ENCODE assay signal across 9 cellular contexts in genomic region chrX:129653181-129653984, GRCh38. TPM values are rescaled to one million over a fixed set of nuclear protein-coding genes. Genes with fewer than 3 reads are reported as not detected.
DNase-seq lines count a peak whose midpoint lies in the region; ATAC-seq and TF ChIP-seq lines count a peak whose summit lies in the region.
"Had no signal": no experiment of that assay in that cellular context is flagged by ENCODE, and none has a peak within 500 bp of the region (broad histone marks: within the 10 kb centered on the region; RNA-seq: fewer than 3 reads in every experiment).

No MANE protein-coding gene starts in this region.

- intact Hi-C loops in activated T-helper 1 cell treated with anti-CD3 and anti-CD28 coated beads, Interleukin-12 subunit alpha, Interleukin-12 subunit beta, Interleukin-2, Interleukin-4 antibody, amounts not matched to agents 30 ng/mL and 10 ng/mL and 1 ng/mL, durations not matched to agents 14 hours and 24 hours and 36 hours (cut with micrococcal nuclease) = loop anchor here (5.0 kb wide), 1 partner anchor 104 kb away; no protein-coding TSS in a partner anchor

- H3K27ac ChIP-seq in iPS-20b (ENCODE audit: low read length) (no peak overlapping the region), suprapubic skin (no peak overlapping the region)

- no peak for TF ChIP-seq EP300 in suprapubic skin (IDR thresholded peaks at IDR 0.05)

- peak overlapping the region; percentile 59; the same call in 1 of the 2 replicates for H3K4me3 ChIP-seq in iPS-20b (ENCODE audit: low read length)
- peak overlapping the region; percentile 54 for H3K4me3 ChIP-seq in suprapubic skin

- no peak for TF ChIP-seq POLR2A in suprapubic skin (IDR thresholded peaks at IDR 0.05)

- no peak overlapping the region for H3K9ac ChIP-seq in iPS-20b (ENCODE audit: low read depth, low read length)

- H3K27me3 ChIP-seq in iPS-20b (ENCODE audit: insufficient read depth, low read length) (peaks cover 77% of the 10 kb centered on the region), suprapubic skin (no peaks in the 10 kb centered on the region)
- H3K27me3 ChIP-seq: gastrocnemius medialis had no signal

- TF ChIP-seq CTCF in suprapubic skin (IDR thresholded peaks at IDR 0.05) = no peak

- H3K36me3 Mint-ChIP-seq in activated T-helper 1 cell treated with anti-CD3 and anti-CD28 coated beads, Interleukin-12 subunit alpha, Interleukin-12 subunit beta, Interleukin-2, Interleukin-4 antibody, amounts not matched to agents 30 ng/mL and 10 ng/mL and 1 ng/mL, durations not matched to agents 14 hours and 24 hours and 36 hours (ENCODE audit: low read depth) = no peaks in the 10 kb centered on the region

- no peaks in the 10 kb centered on the region for H3K9me3 Mint-ChIP-seq in activated T-helper 1 cell treated with anti-CD3 and anti-CD28 coated beads, Interleukin-12 subunit alpha, Interleukin-12 subunit beta, Interleukin-2, Interleukin-4 antibody, amounts not matched to agents 30 ng/mL and 10 ng/mL and 1 ng/mL, durations not matched to agents 14 hours and 24 hours and 36 hours

- no peak overlapping the region for H3K27ac Mint-ChIP-seq in activated T-helper 1 cell treated with anti-CD3 and anti-CD28 coated beads, Interleukin-12 subunit alpha, Interleukin-12 subunit beta, Interleukin-2, Interleukin-4 antibody, amounts not matched to agents 30 ng/mL and 10 ng/mL and 1 ng/mL, durations not matched to agents 14 hours and 24 hours and 36 hours

- H3K36me3 ChIP-seq in iPS-20b (ENCODE audit: insufficient read depth, low read depth, low read length) = no peaks in the 10 kb centered on the region
- H3K36me3 ChIP-seq in suprapubic skin = no peaks in the 10 kb centered on the region
- H3K36me3 ChIP-seq: gastrocnemius medialis had no signal

- no peaks in the 10 kb centered on the region for H3K9me3 ChIP-seq in iPS-20b (ENCODE audit: insufficient read depth, low read depth, low read length)
- H3K9me3 ChIP-seq in suprapubic skin = no peaks in the 10 kb centered on the region
- H3K9me3 ChIP-seq: gastrocnemius medialis had no signal

- peaks cover 6% of the 10 kb centered on the region for H3K4me1 Mint-ChIP-seq in activated T-helper 1 cell treated with anti-CD3 and anti-CD28 coated beads, Interleukin-12 subunit alpha, Interleukin-12 subunit beta, Interleukin-2, Interleukin-4 antibody, amounts not matched to agents 30 ng/mL and 10 ng/mL and 1 ng/mL, durations not matched to agents 14 hours and 24 hours and 36 hours (ENCODE audit: low read depth)

- 50% methylated on average over 9 of the region's 10 CpGs for WGBS in suprapubic skin

- peak overlapping the region; percentile 58 for H3K4me3 Mint-ChIP-seq in activated T-helper 1 cell treated with anti-CD3 and anti-CD28 coated beads, Interleukin-12 subunit alpha, Interleukin-12 subunit beta, Interleukin-2, Interleukin-4 antibody, amounts not matched to agents 30 ng/mL and 10 ng/mL and 1 ng/mL, durations not matched to agents 14 hours and 24 hours and 36 hours

- H3K4me1 ChIP-seq in iPS-20b (ENCODE audit: insufficient read depth, low read length) = no peaks in the 10 kb centered on the region; the same call in 1 of the 2 replicates
- peaks cover 17% of the 10 kb centered on the region for H3K4me1 ChIP-seq in suprapubic skin

- no peak for ATAC-seq in HG02870 (IDR thresholded peaks at IDR 0.05; ENCODE audit: unreplicated experiment)

- H3K27me3 Mint-ChIP-seq in activated T-helper 1 cell treated with anti-CD3 and anti-CD28 coated beads, Interleukin-12 subunit alpha, Interleukin-12 subunit beta, Interleukin-2, Interleukin-4 antibody, amounts not matched to agents 30 ng/mL and 10 ng/mL and 1 ng/mL, durations not matched to agents 14 hours and 24 hours and 36 hours (ENCODE audit: insufficient read depth) = peaks cover 16% of the 10 kb centered on the region

- peak; percentile 47 for DNase-seq in activated CD8-positive, alpha-beta memory T cell treated with anti-CD3 and anti-CD28 coated beads for 24 hours
- DNase-seq in activated CD8-positive, alpha-beta memory T cell treated with anti-CD3 and anti-CD28 coated beads, Interleukin-2, amount 50 U/mL, for 48 hours = no peak
- DNase-seq in activated T-helper 1 cell treated with anti-CD3 and anti-CD28 coated beads, Interleukin-12 subunit alpha, Interleukin-12 subunit beta, Interleukin-2, Interleukin-4 antibody, amounts not matched to agents 30 ng/mL and 10 ng/mL and 1 ng/mL, durations not matched to agents 14 hours and 24 hours and 36 hours (ENCODE audit: low spot score) = no peak
- DNase-seq in suprapubic skin (ENCODE audit: low spot score in 2 of 2) (no peak), NCI-H524 treated with DMSO at 0.1 percent for 48 hours (lab: John Stamatoyannopoulos, UW) (no peak), NCI-H2107 (lab: John Stamatoyannopoulos, UW) (no peak)

RNA-seq across cellular contexts. Expression of gene APLN, which starts 1.4 kb away (rescaled TPM):
- 0.12 and 0.26 TPM in 2 replicates for total RNA-seq in activated T-helper 1 cell treated with anti-CD3 and anti-CD28 coated beads, Interleukin-12 subunit alpha, Interleukin-12 subunit beta, Interleukin-2, Interleukin-4 antibody, amounts not matched to agents 30 ng/mL and 10 ng/mL and 1 ng/mL, durations not matched to agents 14 hours and 24 hours and 36 hours
- total RNA-seq in suprapubic skin = under 1 TPM; 0.13 to 0.38 (median 0.29) TPM
- total RNA-seq: gastrocnemius medialis had no signal
